ENCODE assay signal across 8 cellular contexts in genomic region chr21:34072145-34073031, GRCh38. TPM values are rescaled to one million over a fixed set of nuclear protein-coding genes. Genes with fewer than 3 reads are reported as not detected.
DNase-seq lines count a peak whose midpoint lies in the region; ATAC-seq, FAIRE-seq and TF ChIP-seq lines count a peak whose summit lies in the region.

No MANE protein-coding gene starts in this region.

- DNase-seq in GM12891 (ENCODE audit: insufficient read length, low spot score), result no peak
- peak; percentile 51 for DNase-seq in amniotic epithelial cell (ENCODE audit: low read depth)
- DNase-seq in stimulated activated effector memory CD8-positive, alpha-beta T cell treated with anti-CD3 and anti-CD28 coated beads, Interleukin-12 subunit alpha, Interleukin-12 subunit beta, amount 100 ng/mL, for 72 hours (ENCODE audit: low spot score in 2 of 2), result peak in 1 of 2 donors; percentile 7
- DNase-seq in NCI-H748 (lab: John Stamatoyannopoulos, UW; ENCODE audit: unreplicated experiment), result no peak
- DNase-seq in D721Med (ENCODE audit: insufficient read length, low spot score), result no peak
- DNase-seq in NCI-H446 treated with DMSO at 0.1 percent for 48 hours (lab: John Stamatoyannopoulos, UW), result no peak

- no peak for TF ChIP-seq POLR2A in GM12891 (IDR thresholded peaks at IDR 0.05; ENCODE audit: low read depth, low read length)

- peaks cover 40% of the 10 kb centered on the region for H3K36me3 Mint-ChIP-seq in stimulated activated effector memory CD8-positive, alpha-beta T cell treated with anti-CD3 and anti-CD28 coated beads, Interleukin-12 subunit alpha, Interleukin-12 subunit beta, amount 100 ng/mL, for 72 hours

- peak overlapping the region; percentile 51 for H3K4me3 ChIP-seq in iPS-18c (ENCODE audit: insufficient read depth, low read depth, low read length)

- no peak for TF ChIP-seq CTCF in D721Med (IDR thresholded peaks at IDR 0.05; ENCODE audit: insufficient read depth, missing control alignments)

- peak overlapping the region; percentile 73 for H3K27ac Mint-ChIP-seq in stimulated activated effector memory CD8-positive, alpha-beta T cell treated with anti-CD3 and anti-CD28 coated beads, Interleukin-12 subunit alpha, Interleukin-12 subunit beta, amount 100 ng/mL, for 72 hours

- FAIRE-seq in GM12891 (lab: Jason Lieb, UNC) (peak; percentile 43), D721Med (lab: Jason Lieb, UNC) (no peak)

- H3K9me3 Mint-ChIP-seq in stimulated activated effector memory CD8-positive, alpha-beta T cell treated with anti-CD3 and anti-CD28 coated beads, Interleukin-12 subunit alpha, Interleukin-12 subunit beta, amount 100 ng/mL, for 72 hours, result no peaks in the 10 kb centered on the region

- H3K9me3 ChIP-seq in iPS-18c (ENCODE audit: control insufficient read depth, insufficient read depth, low read length), result no peaks in the 10 kb centered on the region

- H3K4me1 Mint-ChIP-seq in stimulated activated effector memory CD8-positive, alpha-beta T cell treated with anti-CD3 and anti-CD28 coated beads, Interleukin-12 subunit alpha, Interleukin-12 subunit beta, amount 100 ng/mL, for 72 hours, result peaks cover 36% of the 10 kb centered on the region

- peak overlapping the region; percentile 91 for H3K4me3 Mint-ChIP-seq in stimulated activated effector memory CD8-positive, alpha-beta T cell treated with anti-CD3 and anti-CD28 coated beads, Interleukin-12 subunit alpha, Interleukin-12 subunit beta, amount 100 ng/mL, for 72 hours

- ATAC-seq in HG03354 (IDR thresholded peaks at IDR 0.05; ENCODE audit: poor library complexity, severe bottlenecking, unreplicated experiment), result peak; percentile 8
- ATAC-seq in stimulated activated effector memory CD8-positive, alpha-beta T cell treated with anti-CD3 and anti-CD28 coated beads, Interleukin-12 subunit alpha, Interleukin-12 subunit beta, amount 100 ng/mL, for 72 hours, result peak; percentile 18

TF ChIP-seq in GM12891, 5 proteins besides CTCF, POLR2A, EP300 and RAD21:
- no peak for TF ChIP-seq POLR2AphosphoS5 (IDR thresholded peaks at IDR 0.05; ENCODE audit: low read depth, low read length)
- no peak for TF ChIP-seq PAX5 (IDR thresholded peaks at IDR 0.05; ENCODE audit: insufficient read depth, low read length, severe bottlenecking)
- no peak for TF ChIP-seq SPI1 (IDR thresholded peaks at IDR 0.05; ENCODE audit: low read depth, low read length)
- TF ChIP-seq TAF1 (IDR thresholded peaks at IDR 0.05; ENCODE audit: low read depth, low read length), result no peak
- TF ChIP-seq POU2F2 (IDR thresholded peaks at IDR 0.05; ENCODE audit: low read depth, low read length), result no peak

RNA-seq across cellular contexts. Expression of gene MRPS6, which starts 1.0 kb away (rescaled TPM):
- polyA plus RNA-seq in GM12891 (2012; ENCODE audit: low read depth, missing spikeins), result 91.7 TPM

RNA-seq across cellular contexts. Expression of gene SLC5A3, which starts 1.0 kb away (rescaled TPM):
- 3.3 TPM for polyA plus RNA-seq in GM12891 (2012; ENCODE audit: low read depth, missing spikeins)
